In genomic region chr1:32650752-32651460, GRCh38 we compare ENCODE assay signal across 1 cellular context.
A peak's percentile ranks its signal among the peaks of the same experiment; 100 is the strongest.
TF ChIP-seq lines count a peak whose summit lies in the region.

RBBP4 (plus strand) TSS chr1:32651208; CDS start chr1:32651307, 99 bp downstream.

TF ChIP-seq in K562, 482 proteins besides CTCF, POLR2A, EP300 and RAD21 (continued from another document and continues in another):
- TF ChIP-seq STAT6 (CRISPR knock-in tag; IDR thresholded peaks at IDR 0.05) (0 out of 2 replicates have a peak, but pooled peaks have one; percentile 88), ZNF316 (IDR thresholded peaks at IDR 0.05) (peak; percentile 32; the same call in 1 of the 2 replicates), KDM1A (IDR thresholded peaks at IDR 0.05) (no peak), ZNF696 (CRISPR knock-in tag; conservative IDR thresholded peaks at IDR 0.05) (0 out of 2 replicates have a peak, but pooled peaks have one; percentile 70), ZNF717 (CRISPR knock-in tag; IDR thresholded peaks at IDR 0.05) (no peak; the same call in 1 of the 2 replicates), SMAD2 (IDR thresholded peaks at IDR 0.05; ENCODE audit: low read depth, low read length) (no peak), DACH1 (IDR thresholded peaks at IDR 0.05; ENCODE audit: partially characterized antibody) (no peak), MAFF (IDR thresholded peaks at IDR 0.05; ENCODE audit: low read length) (0 out of 2 replicates have a peak, but pooled peaks have one; percentile 4), BRD4 (IDR thresholded peaks at IDR 0.05) (peak; percentile 99), ZBED1 (IDR thresholded peaks at IDR 0.05) (0 out of 2 replicates have a peak, but pooled peaks have one; percentile 3), CBX1 (IDR thresholded peaks at IDR 0.05; ENCODE audit: low read depth) (peak; percentile 72; the same call in 1 of the 2 replicates), ETV6 (IDR thresholded peaks at IDR 0.05; ENCODE audit: borderline replicate concordance in 1 of 2, low read depth in 2 of 2, low read length in 1 of 2) (peak in 1 of 2 experiments; percentile 45; a peak in 1 of 4 replicates), ETV6 (CRISPR knock-in tag; IDR thresholded peaks at IDR 0.05; ENCODE audit: borderline replicate concordance) (peak; percentile 64), ZFP30 (CRISPR knock-in tag; IDR thresholded peaks at IDR 0.05; ENCODE audit: borderline replicate concordance) (no peak), ZNF444 (CRISPR knock-in tag; IDR thresholded peaks at IDR 0.05) (peak; percentile 86), UBTF (IDR thresholded peaks at IDR 0.05; ENCODE audit: borderline replicate concordance in 1 of 2, low read depth in 2 of 2, low read length in 2 of 2) (peak in 1 of 2 experiments; percentile 23; a peak in 2 of 4 replicates), NR2C2 (CRISPR knock-in tag; IDR thresholded peaks at IDR 0.05) (peak; percentile 19), NR2C2 (tag; IDR thresholded peaks at IDR 0.05) (peak; percentile 93), ZBTB8A (IDR thresholded peaks at IDR 0.05; ENCODE audit: partially characterized antibody) (no peak), MNT (conservative IDR thresholded peaks at IDR 0.05) (peak; percentile 88 to 93), USF2 (CRISPR knock-in tag; IDR thresholded peaks at IDR 0.05) (peak; percentile 97), BDP1 (IDR thresholded peaks at IDR 0.05; ENCODE audit: insufficient read depth, insufficient read length) (no peak), ZZZ3 (IDR thresholded peaks at IDR 0.05) (peak; percentile 92), SMARCC2 (IDR thresholded peaks at IDR 0.05; ENCODE audit: low read depth) (no peak), NFRKB (IDR thresholded peaks at IDR 0.05; ENCODE audit: low read depth) (peak; percentile 100), E2F1 (CRISPR knock-in tag; IDR thresholded peaks at IDR 0.05) (peak; percentile 96), HNRNPLL (IDR thresholded peaks at IDR 0.05; ENCODE audit: low read depth, low read length, poor library complexity, severe bottlenecking) (peak; percentile 93), SIN3B (IDR thresholded peaks at IDR 0.05; ENCODE audit: low read depth) (peak; percentile 77), CEBPG (CRISPR knock-in tag; IDR thresholded peaks at IDR 0.05) (no peak), CEBPG (tag; conservative IDR thresholded peaks at IDR 0.05 in 1 of 2, IDR thresholded peaks at IDR 0.05 in 1 of 2) (no peak), ZNF695 (CRISPR knock-in tag; IDR thresholded peaks at IDR 0.05) (peak; percentile 93), NFATC3 (IDR thresholded peaks at IDR 0.05) (no peak), STAG1 (CRISPR knock-in tag; IDR thresholded peaks at IDR 0.05; ENCODE audit: borderline replicate concordance) (0 out of 2 replicates have a peak, but pooled peaks have one; percentile 39), BHLHE40 (IDR thresholded peaks at IDR 0.05; ENCODE audit: low read length) (peak; percentile 99), FOSL1 (tag; conservative IDR thresholded peaks at IDR 0.05) (peak; percentile 75), KLF1 (tag; IDR thresholded peaks at IDR 0.05) (peak; percentile 93), GATAD2B (IDR thresholded peaks at IDR 0.05; ENCODE audit: borderline replicate concordance) (no peak; the same call in 1 of the 2 replicates), NFIX (CRISPR knock-in tag; IDR thresholded peaks at IDR 0.05; ENCODE audit: low read depth) (peak; percentile 35; the same call in 1 of the 2 replicates)
- TF ChIP-seq, protein P1, sequence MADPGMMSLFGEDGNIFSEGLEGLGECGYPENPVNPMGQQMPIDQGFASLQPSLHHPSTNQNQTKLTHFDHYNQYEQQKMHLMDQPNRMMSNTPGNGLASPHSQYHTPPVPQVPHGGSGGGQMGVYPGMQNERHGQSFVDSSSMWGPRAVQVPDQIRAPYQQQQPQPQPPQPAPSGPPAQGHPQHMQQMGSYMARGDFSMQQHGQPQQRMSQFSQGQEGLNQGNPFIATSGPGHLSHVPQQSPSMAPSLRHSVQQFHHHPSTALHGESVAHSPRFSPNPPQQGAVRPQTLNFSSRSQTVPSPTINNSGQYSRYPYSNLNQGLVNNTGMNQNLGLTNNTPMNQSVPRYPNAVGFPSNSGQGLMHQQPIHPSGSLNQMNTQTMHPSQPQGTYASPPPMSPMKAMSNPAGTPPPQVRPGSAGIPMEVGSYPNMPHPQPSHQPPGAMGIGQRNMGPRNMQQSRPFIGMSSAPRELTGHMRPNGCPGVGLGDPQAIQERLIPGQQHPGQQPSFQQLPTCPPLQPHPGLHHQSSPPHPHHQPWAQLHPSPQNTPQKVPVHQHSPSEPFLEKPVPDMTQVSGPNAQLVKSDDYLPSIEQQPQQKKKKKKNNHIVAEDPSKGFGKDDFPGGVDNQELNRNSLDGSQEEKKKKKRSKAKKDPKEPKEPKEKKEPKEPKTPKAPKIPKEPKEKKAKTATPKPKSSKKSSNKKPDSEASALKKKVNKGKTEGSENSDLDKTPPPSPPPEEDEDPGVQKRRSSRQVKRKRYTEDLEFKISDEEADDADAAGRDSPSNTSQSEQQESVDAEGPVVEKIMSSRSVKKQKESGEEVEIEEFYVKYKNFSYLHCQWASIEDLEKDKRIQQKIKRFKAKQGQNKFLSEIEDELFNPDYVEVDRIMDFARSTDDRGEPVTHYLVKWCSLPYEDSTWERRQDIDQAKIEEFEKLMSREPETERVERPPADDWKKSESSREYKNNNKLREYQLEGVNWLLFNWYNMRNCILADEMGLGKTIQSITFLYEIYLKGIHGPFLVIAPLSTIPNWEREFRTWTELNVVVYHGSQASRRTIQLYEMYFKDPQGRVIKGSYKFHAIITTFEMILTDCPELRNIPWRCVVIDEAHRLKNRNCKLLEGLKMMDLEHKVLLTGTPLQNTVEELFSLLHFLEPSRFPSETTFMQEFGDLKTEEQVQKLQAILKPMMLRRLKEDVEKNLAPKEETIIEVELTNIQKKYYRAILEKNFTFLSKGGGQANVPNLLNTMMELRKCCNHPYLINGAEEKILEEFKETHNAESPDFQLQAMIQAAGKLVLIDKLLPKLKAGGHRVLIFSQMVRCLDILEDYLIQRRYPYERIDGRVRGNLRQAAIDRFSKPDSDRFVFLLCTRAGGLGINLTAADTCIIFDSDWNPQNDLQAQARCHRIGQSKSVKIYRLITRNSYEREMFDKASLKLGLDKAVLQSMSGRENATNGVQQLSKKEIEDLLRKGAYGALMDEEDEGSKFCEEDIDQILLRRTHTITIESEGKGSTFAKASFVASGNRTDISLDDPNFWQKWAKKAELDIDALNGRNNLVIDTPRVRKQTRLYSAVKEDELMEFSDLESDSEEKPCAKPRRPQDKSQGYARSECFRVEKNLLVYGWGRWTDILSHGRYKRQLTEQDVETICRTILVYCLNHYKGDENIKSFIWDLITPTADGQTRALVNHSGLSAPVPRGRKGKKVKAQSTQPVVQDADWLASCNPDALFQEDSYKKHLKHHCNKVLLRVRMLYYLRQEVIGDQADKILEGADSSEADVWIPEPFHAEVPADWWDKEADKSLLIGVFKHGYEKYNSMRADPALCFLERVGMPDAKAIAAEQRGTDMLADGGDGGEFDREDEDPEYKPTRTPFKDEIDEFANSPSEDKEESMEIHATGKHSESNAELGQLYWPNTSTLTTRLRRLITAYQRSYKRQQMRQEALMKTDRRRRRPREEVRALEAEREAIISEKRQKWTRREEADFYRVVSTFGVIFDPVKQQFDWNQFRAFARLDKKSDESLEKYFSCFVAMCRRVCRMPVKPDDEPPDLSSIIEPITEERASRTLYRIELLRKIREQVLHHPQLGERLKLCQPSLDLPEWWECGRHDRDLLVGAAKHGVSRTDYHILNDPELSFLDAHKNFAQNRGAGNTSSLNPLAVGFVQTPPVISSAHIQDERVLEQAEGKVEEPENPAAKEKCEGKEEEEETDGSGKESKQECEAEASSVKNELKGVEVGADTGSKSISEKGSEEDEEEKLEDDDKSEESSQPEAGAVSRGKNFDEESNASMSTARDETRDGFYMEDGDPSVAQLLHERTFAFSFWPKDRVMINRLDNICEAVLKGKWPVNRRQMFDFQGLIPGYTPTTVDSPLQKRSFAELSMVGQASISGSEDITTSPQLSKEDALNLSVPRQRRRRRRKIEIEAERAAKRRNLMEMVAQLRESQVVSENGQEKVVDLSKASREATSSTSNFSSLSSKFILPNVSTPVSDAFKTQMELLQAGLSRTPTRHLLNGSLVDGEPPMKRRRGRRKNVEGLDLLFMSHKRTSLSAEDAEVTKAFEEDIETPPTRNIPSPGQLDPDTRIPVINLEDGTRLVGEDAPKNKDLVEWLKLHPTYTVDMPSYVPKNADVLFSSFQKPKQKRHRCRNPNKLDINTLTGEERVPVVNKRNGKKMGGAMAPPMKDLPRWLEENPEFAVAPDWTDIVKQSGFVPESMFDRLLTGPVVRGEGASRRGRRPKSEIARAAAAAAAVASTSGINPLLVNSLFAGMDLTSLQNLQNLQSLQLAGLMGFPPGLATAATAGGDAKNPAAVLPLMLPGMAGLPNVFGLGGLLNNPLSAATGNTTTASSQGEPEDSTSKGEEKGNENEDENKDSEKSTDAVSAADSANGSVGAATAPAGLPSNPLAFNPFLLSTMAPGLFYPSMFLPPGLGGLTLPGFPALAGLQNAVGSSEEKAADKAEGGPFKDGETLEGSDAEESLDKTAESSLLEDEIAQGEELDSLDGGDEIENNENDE (IDR thresholded peaks at IDR 0.05; ENCODE audit: low read depth, low read length): no peak
- TF ChIP-seq, protein P2, sequence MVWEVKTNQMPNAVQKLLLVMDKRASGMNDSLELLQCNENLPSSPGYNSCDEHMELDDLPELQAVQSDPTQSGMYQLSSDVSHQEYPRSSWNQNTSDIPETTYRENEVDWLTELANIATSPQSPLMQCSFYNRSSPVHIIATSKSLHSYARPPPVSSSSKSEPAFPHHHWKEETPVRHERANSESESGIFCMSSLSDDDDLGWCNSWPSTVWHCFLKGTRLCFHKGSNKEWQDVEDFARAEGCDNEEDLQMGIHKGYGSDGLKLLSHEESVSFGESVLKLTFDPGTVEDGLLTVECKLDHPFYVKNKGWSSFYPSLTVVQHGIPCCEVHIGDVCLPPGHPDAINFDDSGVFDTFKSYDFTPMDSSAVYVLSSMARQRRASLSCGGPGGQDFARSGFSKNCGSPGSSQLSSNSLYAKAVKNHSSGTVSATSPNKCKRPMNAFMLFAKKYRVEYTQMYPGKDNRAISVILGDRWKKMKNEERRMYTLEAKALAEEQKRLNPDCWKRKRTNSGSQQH (CRISPR knock-in tag; IDR thresholded peaks at IDR 0.05): peak; percentile 96
